9 cellular contexts compared by ENCODE assay signal in the genomic region with DNA sequence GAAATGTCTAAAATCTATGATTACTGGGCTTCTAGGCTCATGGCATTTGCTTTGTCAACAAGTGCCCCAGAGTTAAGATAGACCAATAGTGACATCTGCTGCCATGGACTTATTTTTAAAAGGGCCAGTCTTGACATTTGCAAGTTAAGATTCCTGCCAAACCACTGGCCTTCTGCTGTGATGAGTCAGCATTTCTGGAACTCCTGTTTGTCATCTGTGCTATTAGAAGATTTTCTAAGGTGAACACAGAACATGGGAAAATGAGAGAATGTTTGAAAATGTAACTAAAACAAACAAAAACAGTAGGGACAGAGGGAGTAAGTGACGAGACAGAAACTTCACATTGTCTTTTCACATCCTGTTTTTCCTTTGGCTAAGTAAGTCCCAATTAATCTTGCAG.
A peak's percentile ranks its signal among the peaks of the same experiment; 100 is the strongest.
DNase-seq lines count a peak whose midpoint lies in the region; ATAC-seq and TF ChIP-seq lines count a peak whose summit lies in the region.
"Had no signal": no experiment of that assay in that cellular context is flagged by ENCODE, and none has a peak within 500 bp of the region (broad histone marks: within the 10 kb centered on the region; RNA-seq: fewer than 3 reads in every experiment).

No MANE protein-coding gene starts in this region.

- peak; percentile 24 for TF ChIP-seq CTCF in upper lobe of right lung (IDR thresholded peaks at IDR 0.05)

- no peak overlapping the region for H3K4me3 ChIP-seq in upper lobe of right lung
- H3K4me3 ChIP-seq: upper lobe of left lung had no signal

- no peaks in the 10 kb centered on the region for H3K4me1 ChIP-seq in upper lobe of right lung
- H3K4me1 ChIP-seq: upper lobe of left lung had no signal

- H3K27me3 ChIP-seq in upper lobe of right lung = no peaks in the 10 kb centered on the region
- H3K27me3 ChIP-seq: upper lobe of left lung had no signal

- peak; percentile 38 to 53 for ATAC-seq in activated CD4-positive, CD25-positive, alpha-beta regulatory T cell treated with anti-CD3 and anti-CD28 coated beads, Interleukin-2, amount 50 U/mL, for 24 hours
- ATAC-seq in GM21723 (IDR thresholded peaks at IDR 0.05; ENCODE audit: unreplicated experiment) (peak; percentile 78), upper lobe of right lung (peak; percentile 35)

- H3K36me3 ChIP-seq in upper lobe of right lung = no peaks in the 10 kb centered on the region
- H3K36me3 ChIP-seq: upper lobe of left lung had no signal

- H3K27ac ChIP-seq in upper lobe of right lung = peak overlapping the region; percentile 9

- H3K9me3 ChIP-seq in upper lobe of right lung = no peaks in the 10 kb centered on the region
- H3K9me3 ChIP-seq: upper lobe of left lung had no signal

- intact Hi-C loops in upper lobe of right lung (cut with DNase I) = no loop called here

- in situ Hi-C loops in T47D (cut with HindIII; ENCODE audit: low pct_unique_long_range_greater_than_20kb, low sequenced_read_pairs) = no loop called here

- no peak for DNase-seq in activated CD4-positive, CD25-positive, alpha-beta regulatory T cell treated with anti-CD3 and anti-CD28 coated beads, Interleukin-2, amount 50 U/mL, for 72 hours
- DNase-seq in LoVo (ENCODE audit: low spot score) (peak; percentile 65), T47D (ENCODE audit: low read depth in 1 of 2, low spot score in 1 of 2) (peak; percentile 5 to 70), kidney glomerular epithelial cell (lab: John Stamatoyannopoulos, UW) (peak; percentile 71), upper lobe of right lung (no peak), NCI-H2196 treated with DMSO at 0.1 percent for 48 hours (lab: John Stamatoyannopoulos, UW; ENCODE audit: unreplicated experiment) (no peak)
- DNase-seq: upper lobe of left lung had no signal

Comparison
In these comparisons a context has a peak if more than half of its experiments do, and no peak if none do; other contexts are left out.
1. DNase-seq: peak in LoVo (single experiment), T47D (2 of 2) and kidney glomerular epithelial cell (single experiment); none in activated CD4-positive, CD25-positive, alpha-beta regulatory T cell treated with anti-CD3 and anti-CD28 coated beads, Interleukin-2, amount 50 U/mL, for 72 hours (single experiment), upper lobe of right lung (single experiment) and NCI-H2196 treated with DMSO at 0.1 percent for 48 hours (single experiment).
2. Peak in every context shown above with its lines, with median percentiles within 50 percentile points of each other: ATAC-seq.